Comparison of ENCODE assay signal across 10 cellular contexts in genomic region chr4:4385729-4386295, GRCh38. TPM values are rescaled to one million over a fixed set of nuclear protein-coding genes. Genes with fewer than 3 reads are reported as not detected.
A peak's percentile ranks its signal among the peaks of the same experiment; 100 is the strongest.
DNase-seq lines count a peak whose midpoint lies in the region; TF ChIP-seq lines count a peak whose summit lies in the region.
"Had no signal": no experiment of that assay in that cellular context is flagged by ENCODE, and none has a peak within 500 bp of the region (broad histone marks: within the 10 kb centered on the region; RNA-seq: fewer than 3 reads in every experiment).

No MANE protein-coding gene starts in this region.

- H3K79me2 ChIP-seq in H9 (ENCODE audit: insufficient read depth, low read length) (no peaks in the 10 kb centered on the region), mammary epithelial cell (ENCODE audit: insufficient read depth, low read length) (no peaks in the 10 kb centered on the region)

- no peak overlapping the region for H2BK12ac ChIP-seq in H9 (ENCODE audit: insufficient read length, low read depth, low read length)

- H3K9ac ChIP-seq in H9 (ENCODE audit: extremely low read depth, insufficient read length, low read length) (no peak overlapping the region), mammary epithelial cell (ENCODE audit: insufficient read depth, low read length) (no peak overlapping the region)

- H4K5ac ChIP-seq in H9 (ENCODE audit: insufficient read length, low read depth, low read length) = no peak overlapping the region

- H3K36me3 ChIP-seq in A673 (ENCODE audit: insufficient read depth, low read length, poor library complexity, severe bottlenecking) = no peaks in the 10 kb centered on the region
- no peaks in the 10 kb centered on the region for H3K36me3 ChIP-seq in mammary epithelial cell (ENCODE audit: insufficient read depth, low read length)
- H3K36me3 ChIP-seq: SJSA1, tibial nerve had no signal

- POLR2A ChIA-PET in A673 (lab: Charles Lee; ENCODE audit: low non-redundant PET) = no interaction called here

- H3K9me3 ChIP-seq in A673 (ENCODE audit: low read depth, low read length, poor library complexity, severe bottlenecking) = no peaks in the 10 kb centered on the region
- no peaks in the 10 kb centered on the region for H3K9me3 ChIP-seq in H9 (ENCODE audit: control insufficient read depth, low read depth, low read length)
- no peaks in the 10 kb centered on the region for H3K9me3 ChIP-seq in mammary epithelial cell (replicated peaks; ENCODE audit: insufficient read depth, low read length)
- H3K9me3 ChIP-seq: SJSA1, tibial nerve had no signal

- no peak overlapping the region for H3T11ph ChIP-seq in H9 (ENCODE audit: low read length)

- H3K4me1 Mint-ChIP-seq in H9 (peaks cover 13 to 20% of the 10 kb centered on the region in 2 experiments), mesothelial cell of epicardium (peaks cover 9% of the 10 kb centered on the region)

- H2BK20ac ChIP-seq in H9 (ENCODE audit: low read depth, low read length, poor library complexity, severe bottlenecking) = no peak overlapping the region

- no peak overlapping the region for H4K8ac ChIP-seq in H9 (replicated peaks; ENCODE audit: insufficient read length, low read depth, low read length)

- H2BK15ac ChIP-seq in H9 (ENCODE audit: low read depth, low read length) = no peak overlapping the region

- no peak overlapping the region for H3K4ac ChIP-seq in H9 (ENCODE audit: low read depth, low read length)

- H2BK120ac ChIP-seq in H9 (ENCODE audit: low read depth, low read length, poor library complexity, severe bottlenecking) = no peak overlapping the region

- H3K23ac ChIP-seq in H9 (ENCODE audit: insufficient read length, low read depth, low read length) = no peak overlapping the region

- H4K20me1 ChIP-seq in H9 (ENCODE audit: control insufficient read depth, insufficient read depth, insufficient read length) (no peaks in the 10 kb centered on the region), mammary epithelial cell (ENCODE audit: insufficient read depth, low read length) (no peaks in the 10 kb centered on the region)

- no peaks in the 10 kb centered on the region for H3K79me1 ChIP-seq in H9 (ENCODE audit: insufficient read depth, low read depth, low read length, poor library complexity, severe bottlenecking)

- peaks cover 16% of the 10 kb centered on the region for H3K23me2 ChIP-seq in H9 (ENCODE audit: insufficient read length, low read depth, low read length, poor library complexity, severe bottlenecking)

- H3K27me3 Mint-ChIP-seq in H9 (ENCODE audit: low read depth) (peaks cover 86% of the 10 kb centered on the region), mesothelial cell of epicardium (ENCODE audit: low read depth) (peaks cover 60% of the 10 kb centered on the region)

- H4K91ac ChIP-seq in H9 (ENCODE audit: insufficient read length, low read depth, low read length) = no peak overlapping the region

- H3K27ac Mint-ChIP-seq in H9 (no peak overlapping the region), mesothelial cell of epicardium (no peak overlapping the region)

- H3K56ac ChIP-seq in H9 (ENCODE audit: insufficient read length, low read depth, low read length) = no peak overlapping the region

- H3K9me3 Mint-ChIP-seq in H9 (no peaks in the 10 kb centered on the region), mesothelial cell of epicardium (no peaks in the 10 kb centered on the region)

- H3K36me3 Mint-ChIP-seq in H9 (ENCODE audit: insufficient read depth in 1 of 3, low read depth in 3 of 3) = peaks cover 0 to 2% (median 0%) of the 10 kb centered on the region in 3 experiments; a peak in 2 of 7 replicates
- no peaks in the 10 kb centered on the region for H3K36me3 Mint-ChIP-seq in mesothelial cell of epicardium

- peak overlapping the region; percentile 67 to 87 for H3K4me3 Mint-ChIP-seq in H9
- H3K4me3 Mint-ChIP-seq in mesothelial cell of epicardium = peak overlapping the region; percentile 82

- WGBS in H9 (ENCODE audit: extremely low coverage, insufficient read length, low lambda C conversion rate) = no CpG with 5 or more reads among the region's 38 CpGs
- WGBS in mammary epithelial cell (ENCODE audit: low coverage, missing lambda C conversion rate) = 7% methylated on average over 26 of the region's 38 CpGs
- 0 to 8% methylated on average over 11 to 32 of the region's 38 CpGs for WGBS in lower leg skin, 2 donors

- no peak overlapping the region for H2BK5ac ChIP-seq in H9 (ENCODE audit: insufficient read length, low read length)

- H3K4me3 ChIP-seq in A673 (ENCODE audit: low read depth, low read length, poor library complexity, severe bottlenecking) (peak overlapping the region; percentile 55), mammary epithelial cell (replicated peaks in 1 of 3; ENCODE audit: insufficient read depth in 1 of 3, low read depth in 2 of 3, low read length in 3 of 3) (peak overlapping the region; percentile 54 to 71 (median 62)), lower leg skin (ENCODE audit: low read depth, poor library complexity, severe bottlenecking) (no peak overlapping the region)

- no peak overlapping the region for H3K18ac ChIP-seq in H9 (ENCODE audit: insufficient read length, low read depth, low read length)

- H3K27me3 ChIP-seq in A673 (replicated peaks; ENCODE audit: insufficient read depth, low read depth, low read length, poor library complexity) (peaks cover 71% of the 10 kb centered on the region), H9 (ENCODE audit: insufficient read depth, low read length) (peaks cover 2% of the 10 kb centered on the region; the same call in 1 of the 2 replicates), mammary epithelial cell (ENCODE audit: insufficient read depth, low read length) (peaks cover 2% of the 10 kb centered on the region)

- H2AFZ ChIP-seq in H9 (ENCODE audit: low read length) (no peak overlapping the region), mammary epithelial cell (ENCODE audit: low read depth, low read length) (peak overlapping the region; percentile 90)

- in situ Hi-C loops in mammary epithelial cell (cut with MboI; ENCODE audit: low sequenced_read_pairs in 2 of 2) = no loop called here

- BruUV-seq in A673 (replicated peaks; lab: Mats Ljungman, UMichigan) (no TSS peak), mammary epithelial cell (replicated peaks; lab: Mats Ljungman, UMichigan) (no TSS peak)

- intact Hi-C loops in A673 (cut with micrococcal nuclease; ENCODE audit: unreplicated experiment) = loop anchor here (5.0 kb wide), 1 partner anchor 46 kb away; no protein-coding TSS in a partner anchor
- intact Hi-C loops in mammary epithelial cell (cut with micrococcal nuclease) = loop anchor here (1.0 kb wide), 1 partner anchor 44 kb away; no protein-coding TSS in a partner anchor
- intact Hi-C loops in lower leg skin (cut with DNase I; ENCODE audit: low total_unique reads) = no loop called here

- H3K4me1 ChIP-seq in A673 (ENCODE audit: insufficient read depth, low read length, poor library complexity, severe bottlenecking) = peaks cover 16% of the 10 kb centered on the region
- peaks cover 2% of the 10 kb centered on the region; the same call in 1 of the 2 replicates for H3K4me1 ChIP-seq in H9 (ENCODE audit: insufficient read depth, low read length)
- H3K4me1 ChIP-seq in mammary epithelial cell (ENCODE audit: insufficient read depth, low read length) = peaks cover 14% of the 10 kb centered on the region

- no peak for DNase-seq in A673 (ENCODE audit: low spot score)
- no peak for DNase-seq in H9
- DNase-seq in mammary epithelial cell = no peak
- no peak for DNase-seq in mesothelial cell of epicardium (ENCODE audit: low spot score in 2 of 2, unreplicated experiment in 2 of 2)
- no peak for DNase-seq in NCI-H1417 treated with DMSO at 0.1 percent for 48 hours (lab: John Stamatoyannopoulos, UW)
- DNase-seq in lower leg skin (ENCODE audit: low spot score in 2 of 2) = no peak
- no peak for DNase-seq in AG08396 (ENCODE audit: low spot score)
- no peak for DNase-seq in AG08395 (ENCODE audit: low spot score)

- TF ChIP-seq CTCF in A673 (conservative IDR thresholded peaks at IDR 0.05; ENCODE audit: low read depth, low read length) (no peak), H9 (conservative IDR thresholded peaks at IDR 0.05) (no peak), mammary epithelial cell (conservative IDR thresholded peaks at IDR 0.05 in 1 of 2, IDR thresholded peaks at IDR 0.05 in 1 of 2; ENCODE audit: extremely low read depth in 1 of 2, insufficient read depth in 1 of 2, low read depth in 1 of 2, low read length in 2 of 2) (no peak), mesothelial cell of epicardium (IDR thresholded peaks at IDR 0.05; ENCODE audit: unreplicated experiment) (no peak), lower leg skin (IDR thresholded peaks at IDR 0.05) (no peak)

- dilution Hi-C loops in mammary epithelial cell (cut with HindIII; ENCODE audit: low sequenced_read_pairs) = no loop called here

- TF ChIP-seq POLR2A in lower leg skin (IDR thresholded peaks at IDR 0.05) = no peak

- H3K4me2 ChIP-seq in H9 (ENCODE audit: insufficient read depth, insufficient read length, low read length) (peak overlapping the region; percentile 49), mammary epithelial cell (ENCODE audit: insufficient read depth, low read depth, low read length) (peak overlapping the region; percentile 97)

- H3K14ac ChIP-seq in H9 (ENCODE audit: insufficient read depth, low read length) = no peak overlapping the region; the same call in 1 of the 2 replicates

- CTCF ChIA-PET in A673 (lab: Charles Lee) = no interaction called here
- CTCF ChIA-PET in mammary epithelial cell (lab: Charles Lee; ENCODE audit: low non-redundant PET) = no interaction called here

- no peak overlapping the region for H2AK5ac ChIP-seq in H9 (ENCODE audit: insufficient read length, low read length)

- H3K27ac ChIP-seq in A673 (ENCODE audit: low read depth, low read length, poor library complexity, severe bottlenecking) (no peak overlapping the region), H9 (ENCODE audit: insufficient read length, low read depth, low read length) (no peak overlapping the region), mammary epithelial cell (ENCODE audit: insufficient read depth, low read depth, low read length) (no peak overlapping the region)
- H3K27ac ChIP-seq: SJSA1, tibial nerve had no signal

RNA-seq across cellular contexts. Expression of gene NSG1, which starts 1.1 kb away (rescaled TPM):
- total RNA-seq in A673 (2021) (1.3 and 2.7 TPM in 2 replicates), H9 (2021) (7.9 and 9.3 TPM in 2 replicates), mammary epithelial cell (10 to 100 TPM; 17.5 to 31.4 TPM), mesothelial cell of epicardium (45.8 to 55.6 TPM (median 48.6 TPM) in 3 replicates), lower leg skin (100 to 1,000 TPM; 109 to 158 (median 139) TPM)
- polyA plus RNA-seq in mammary epithelial cell = 41.0 TPM
- polyA minus RNA-seq in mammary epithelial cell = 60.6 TPM
- total RNA-seq: SJSA1 had no signal
